In the genomic region with DNA sequence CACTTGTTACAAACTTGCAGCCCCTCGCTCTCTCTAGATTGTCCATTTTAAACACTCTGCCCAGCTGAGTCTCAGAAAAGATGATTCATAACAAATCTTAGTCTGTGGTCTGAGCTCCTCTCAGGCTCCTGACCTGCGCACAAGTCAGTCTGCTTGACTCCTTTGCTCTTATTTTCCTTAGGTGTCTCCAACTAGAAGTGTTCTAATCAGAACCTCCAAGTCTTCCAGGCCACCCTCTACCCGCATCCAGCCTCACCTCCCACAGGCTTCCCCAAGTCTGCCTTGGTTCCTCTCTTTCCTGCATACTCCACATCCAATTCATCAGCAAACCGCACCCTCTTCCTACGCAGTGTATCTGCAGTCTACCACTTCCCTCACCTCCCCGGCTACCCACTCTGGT, we compare ENCODE assay signal across 1 cellular context.
TF ChIP-seq lines count a peak whose summit lies in the region.

No MANE protein-coding gene starts in this region.

TF ChIP-seq in A549, 52 proteins besides CTCF, POLR2A, EP300 and RAD21 (continued from another document):
- no peak for TF ChIP-seq HMGXB4 (CRISPR knock-in tag; IDR thresholded peaks at IDR 0.05; ENCODE audit: borderline replicate concordance)
- TF ChIP-seq MYC (IDR thresholded peaks at IDR 0.05; ENCODE audit: borderline replicate concordance, low read length): no peak
